In the genomic region with DNA sequence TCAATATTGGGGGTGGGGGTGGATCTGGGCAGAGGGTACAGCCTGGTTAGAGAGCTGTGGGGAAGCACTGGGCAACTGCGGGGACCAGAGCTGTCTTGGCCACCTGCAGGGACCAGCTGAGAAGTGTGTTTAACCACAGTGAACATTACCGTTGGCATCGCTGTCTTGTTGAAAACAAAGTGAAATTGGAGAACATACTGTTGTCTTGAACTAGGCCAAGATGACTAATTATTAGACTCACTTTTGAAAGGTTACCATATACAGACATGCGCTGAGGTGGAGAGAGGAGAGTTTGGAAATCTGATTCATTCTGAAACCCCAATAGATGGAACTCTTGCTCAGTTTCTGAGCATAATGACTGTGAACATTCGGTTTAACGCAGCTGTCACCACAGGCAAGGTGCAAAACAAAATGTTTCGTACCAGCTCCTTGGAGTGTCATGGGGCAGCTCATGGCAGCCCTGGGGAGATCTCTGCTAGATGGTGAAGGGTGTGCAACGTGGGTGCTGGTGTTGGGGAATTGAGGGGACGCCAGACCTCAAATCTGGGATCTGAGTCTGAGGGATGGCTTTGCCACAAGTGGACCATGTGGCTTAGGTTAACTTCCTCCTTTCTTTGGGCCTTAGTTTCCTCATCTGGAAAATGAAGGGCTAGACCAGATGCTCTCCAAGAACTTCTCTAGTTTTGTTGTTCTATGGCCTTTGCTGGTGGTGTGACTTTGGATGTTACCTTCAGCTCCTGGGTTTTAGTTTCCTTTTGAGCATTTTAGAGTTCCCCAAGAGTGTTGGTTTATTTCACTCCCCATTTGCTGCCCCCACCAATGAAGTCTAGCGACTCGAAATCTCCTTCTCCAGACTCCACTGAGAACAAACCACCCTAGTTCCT, we compare ENCODE assay signal across 8 cellular contexts. TPM values are rescaled to one million over a fixed set of nuclear protein-coding genes. Genes with fewer than 3 reads are reported as not detected.
DNase-seq lines count a peak whose midpoint lies in the region; ATAC-seq and TF ChIP-seq lines count a peak whose summit lies in the region.

No MANE protein-coding gene starts in this region.

- no peak overlapping the region for H3K4me3 ChIP-seq in GM23248
- peak overlapping the region; percentile 16; the same call in 1 of the 2 replicates for H3K4me3 ChIP-seq in MM.1S (ENCODE audit: low read length)
- no peak overlapping the region for H3K4me3 ChIP-seq in skeletal muscle satellite cell (ENCODE audit: low read length)
- H3K4me3 ChIP-seq in WERI-Rb-1 (ENCODE audit: low read depth, low read length) = no peak overlapping the region

- 55 to 58% methylated on average over 11 of the region's 11 CpGs for WGBS in GM23248 (ENCODE audit: low coverage in 1 of 2, low lambda C conversion rate in 2 of 2, missing lambda C conversion rate in 2 of 2), 2 experiments

- H3K9ac ChIP-seq in GM23248 (no peak overlapping the region), MM.1S (ENCODE audit: low read length) (peak overlapping the region; percentile 73), skeletal muscle satellite cell (ENCODE audit: low read depth, low read length) (no peak overlapping the region)

- H3K79me2 ChIP-seq in GM23248 (ENCODE audit: insufficient read depth) = no peaks in the 10 kb centered on the region
- H3K79me2 ChIP-seq in MM.1S (ENCODE audit: low read length) = no peaks in the 10 kb centered on the region

- H3K27ac ChIP-seq in GM23248 = peak overlapping the region; percentile 44
- peak overlapping the region; percentile 99 for H3K27ac ChIP-seq in MM.1S (ENCODE audit: low read length)
- no peak overlapping the region for H3K27ac ChIP-seq in WERI-Rb-1

- H3K9me3 ChIP-seq in GM23248 (ENCODE audit: low read depth) (no peaks in the 10 kb centered on the region), MM.1S (replicated peaks; ENCODE audit: insufficient read depth, low read length) (no peaks in the 10 kb centered on the region), skeletal muscle satellite cell (replicated peaks; ENCODE audit: low read length) (no peaks in the 10 kb centered on the region), WERI-Rb-1 (ENCODE audit: severe bottlenecking) (no peaks in the 10 kb centered on the region)

- H3K36me3 ChIP-seq in GM23248 (ENCODE audit: low read depth) (no peaks in the 10 kb centered on the region), MM.1S (replicated peaks; ENCODE audit: insufficient read depth, low read length) (no peaks in the 10 kb centered on the region), skeletal muscle satellite cell (ENCODE audit: insufficient read depth, low read length) (no peaks in the 10 kb centered on the region), WERI-Rb-1 (no peaks in the 10 kb centered on the region)

- TF ChIP-seq CTCF in MM.1S (IDR thresholded peaks at IDR 0.05; ENCODE audit: low read length) (peak; percentile 33), WERI-Rb-1 (IDR thresholded peaks at IDR 0.05; ENCODE audit: low read depth, low read length) (no peak)

- DNase-seq in GM23248 (peak; percentile 90), MM.1S (peak; percentile 97), WERI-Rb-1 (no peak), NCI-H187 (lab: John Stamatoyannopoulos, UW) (no peak), LoVo (ENCODE audit: low spot score) (no peak)
- DNase-seq in activated naive CD4-positive, alpha-beta T cell treated with Interleukin-2 at 50 U/mL for 16 hours = peak; percentile 66

- H4K20me1 ChIP-seq in GM23248 (ENCODE audit: insufficient read depth) (no peaks in the 10 kb centered on the region), MM.1S (ENCODE audit: insufficient read depth, low read length) (no peaks in the 10 kb centered on the region)

- H3F3A ChIP-seq in GM23248 (ENCODE audit: insufficient read depth) = peaks cover 33% of the 10 kb centered on the region
- peaks cover 31% of the 10 kb centered on the region for H3F3A ChIP-seq in MM.1S (ENCODE audit: insufficient read depth, low read length)

- in situ Hi-C loops in GM23248 (cut with MboI) = loop anchor here (5.0 kb wide), 1 partner anchor 331 kb away; no protein-coding TSS in a partner anchor

- H3K4me1 ChIP-seq in GM23248 (ENCODE audit: insufficient read depth) = peaks cover 32% of the 10 kb centered on the region
- peaks cover 37% of the 10 kb centered on the region for H3K4me1 ChIP-seq in MM.1S (ENCODE audit: low read length)
- H3K4me1 ChIP-seq in skeletal muscle satellite cell (ENCODE audit: control insufficient read depth, insufficient read depth, low read length) = peaks cover 40% of the 10 kb centered on the region

- H2AFZ ChIP-seq in GM23248 = no peak overlapping the region
- H2AFZ ChIP-seq in MM.1S (ENCODE audit: low read length) = peak overlapping the region; percentile 45

- H3K27me3 ChIP-seq in GM23248 (replicated peaks; ENCODE audit: insufficient read depth) (no peaks in the 10 kb centered on the region), MM.1S (replicated peaks; ENCODE audit: insufficient read depth, low read length) (no peaks in the 10 kb centered on the region), skeletal muscle satellite cell (ENCODE audit: control insufficient read depth, insufficient read depth, low read length) (peaks cover 9% of the 10 kb centered on the region), WERI-Rb-1 (ENCODE audit: insufficient read depth, low read depth, severe bottlenecking) (peaks cover 56% of the 10 kb centered on the region)

- peak; percentile 76 for ATAC-seq in GM18502 (IDR thresholded peaks at IDR 0.05; ENCODE audit: poor library complexity, unreplicated experiment)

- H3K4me2 ChIP-seq in GM23248 (ENCODE audit: unreplicated experiment) = peak overlapping the region; percentile 29
- peak overlapping the region; percentile 76 for H3K4me2 ChIP-seq in MM.1S (ENCODE audit: low read depth, low read length)
- H3K4me2 ChIP-seq in skeletal muscle satellite cell (ENCODE audit: low read length) = peak overlapping the region; percentile 21

- H3K9me2 ChIP-seq in GM23248 (ENCODE audit: insufficient read depth) (no peaks in the 10 kb centered on the region), MM.1S (replicated peaks; ENCODE audit: insufficient read depth, low read length) (no peaks in the 10 kb centered on the region)

RNA-seq across cellular contexts. Expression of a gene that starts 24.6 kb away (rescaled TPM):
- total RNA-seq in GM23248 (2014; rRNA removed; shearing (Covaris generic)) = not detected in 2 replicates
- polyA plus RNA-seq in GM23248 (2016; fragmentation: Nextera tagmentation; extraction: Ambion mirVana) = not detected in 2 replicates
- not detected in 2 replicates for total RNA-seq in skeletal muscle satellite cell (2012; rRNA removed)

Comparison
In these comparisons a context has a peak if more than half of its experiments do, and no peak if none do; other contexts are left out.
1. DNase-seq: peak in GM23248 (single experiment), MM.1S (single experiment) and activated naive CD4-positive, alpha-beta T cell treated with Interleukin-2 at 50 U/mL for 16 hours (single experiment); none in WERI-Rb-1 (single experiment), NCI-H187 (0 of 2) and LoVo (single experiment).
2. H3K4me2 ChIP-seq: peak in every context shown above with its lines; median percentile 76 in MM.1S; 29 in GM23248; 21 in skeletal muscle satellite cell.